In genomic region chr3:153142961-153143360, GRCh38 we compare ENCODE assay signal across 22 cellular contexts.
"Had no signal": no experiment of that assay in that cellular context is flagged by ENCODE, and none has a peak within 500 bp of the region (broad histone marks: within the 10 kb centered on the region; RNA-seq: fewer than 3 reads in every experiment).

No MANE protein-coding gene starts in this region.

- FAIRE-seq: endothelial cell of umbilical vein, frontal cortex, islet of Langerhans, pancreas had no signal

- H3K36me3 ChIP-seq: esophagus squamous epithelium, heart left ventricle, neural progenitor cell, pancreas, sigmoid colon, tibial artery, uterus had no signal

- H3K4me3 ChIP-seq: esophagus squamous epithelium, heart left ventricle, neural progenitor cell, pancreas, sigmoid colon, tibial artery, uterus had no signal

- H3K36me3 Mint-ChIP-seq: activated CD4-positive, alpha-beta memory T cell treated with anti-CD3 and anti-CD28 coated beads for 36 hours; activated CD8-positive, alpha-beta memory T cell treated with anti-CD3 and anti-CD28 coated beads, Interleukin-2, amount 10 ng/mL, durations not matched to agents 7 days and 5 days; naive B cell; neural progenitor cell had no signal

- H3K27ac ChIP-seq: esophagus squamous epithelium, heart left ventricle, neural progenitor cell, pancreas, sigmoid colon, tibial artery, uterus had no signal

- H3K4me1 ChIP-seq: neural progenitor cell, uterus had no signal

- H3K27ac Mint-ChIP-seq: activated CD4-positive, alpha-beta memory T cell treated with anti-CD3 and anti-CD28 coated beads for 36 hours; activated CD4-positive, alpha-beta T cell treated with anti-CD3 and anti-CD28 coated beads for 36 hours; activated CD8-positive, alpha-beta memory T cell treated with anti-CD3 and anti-CD28 coated beads, Interleukin-2, amount 10 ng/mL, durations not matched to agents 7 days and 5 days; activated naive CD4-positive, alpha-beta T cell treated with anti-CD3 and anti-CD28 coated beads for 36 hours; activated T-helper 2 cell treated with anti-CD3 and anti-CD28 coated beads, Interferon-gamma antibody, Interleukin-2, Interleukin-4, amounts not matched to agents 10 μg/mL and 5 μg/mL and 100 μg/mL, durations not matched to agents 14 hours and 24 hours and 36 hours; neural progenitor cell; stimulated activated effector memory CD8-positive, alpha-beta T cell treated with anti-CD3 and anti-CD28 coated beads, Interleukin-12 subunit alpha, Interleukin-12 subunit beta, amount 100 ng/mL, for 72 hours had no signal

- H3K4me1 Mint-ChIP-seq: neural progenitor cell had no signal

- H3K27me3 ChIP-seq: esophagus squamous epithelium, heart left ventricle, neural progenitor cell, pancreas, sigmoid colon, tibial artery, uterus had no signal

- H3K27me3 Mint-ChIP-seq: activated CD4-positive, alpha-beta T cell treated with anti-CD3 and anti-CD28 coated beads for 36 hours; activated CD8-positive, alpha-beta memory T cell treated with anti-CD3 and anti-CD28 coated beads, Interleukin-2, amount 10 ng/mL, durations not matched to agents 7 days and 5 days; central memory CD8-positive, alpha-beta T cell had no signal

- DNase-seq: activated CD4-positive, alpha-beta memory T cell treated with anti-CD3 and anti-CD28 coated beads for 36 hours; activated CD4-positive, alpha-beta T cell treated with anti-CD3 and anti-CD28 coated beads for 36 hours; activated CD8-positive, alpha-beta memory T cell treated with anti-CD3 and anti-CD28 coated beads, Interleukin-2, amount 10 ng/mL, durations not matched to agents 7 days and 5 days; activated naive CD4-positive, alpha-beta T cell treated with anti-CD3 and anti-CD28 coated beads for 36 hours; activated T-cell treated with anti-CD3 and anti-CD28 coated beads, Interleukin-2, amount 50 U/mL, for 1 hour; effector CD8-positive, alpha-beta T cell; esophagus squamous epithelium; heart left ventricle; naive B cell; pancreas; sigmoid colon; stimulated activated CD4-positive, alpha-beta T cell treated with anti-CD3 and anti-CD28 coated beads, Interleukin-12 subunit alpha, Interleukin-12 subunit beta, amount 100 ng/mL, for 4 hours; T-helper 2 cell; tibial artery; uterus had no signal

- H3K9ac ChIP-seq: neural progenitor cell had no signal

- H3K4me2 ChIP-seq: neural progenitor cell had no signal

- H3K4me3 Mint-ChIP-seq: activated CD4-positive, alpha-beta memory T cell treated with anti-CD3 and anti-CD28 coated beads for 36 hours; activated CD4-positive, alpha-beta T cell treated with anti-CD3 and anti-CD28 coated beads for 36 hours; activated CD8-positive, alpha-beta memory T cell treated with anti-CD3 and anti-CD28 coated beads, Interleukin-2, amount 10 ng/mL, durations not matched to agents 7 days and 5 days; activated naive CD4-positive, alpha-beta T cell treated with anti-CD3 and anti-CD28 coated beads for 36 hours; central memory CD8-positive, alpha-beta T cell; naive B cell; neural progenitor cell; stimulated activated effector memory CD8-positive, alpha-beta T cell treated with anti-CD3 and anti-CD28 coated beads, Interleukin-12 subunit alpha, Interleukin-12 subunit beta, amount 100 ng/mL, for 72 hours had no signal

- H2AFZ ChIP-seq: neural progenitor cell had no signal

- H3K9me3 Mint-ChIP-seq: activated CD4-positive, alpha-beta memory T cell treated with anti-CD3 and anti-CD28 coated beads for 36 hours; activated naive CD4-positive, alpha-beta T cell treated with anti-CD3 and anti-CD28 coated beads for 36 hours; activated T-helper 2 cell treated with anti-CD3 and anti-CD28 coated beads, Interferon-gamma antibody, Interleukin-2, Interleukin-4, amounts not matched to agents 10 μg/mL and 5 μg/mL and 100 μg/mL, durations not matched to agents 14 hours and 24 hours and 36 hours; central memory CD8-positive, alpha-beta T cell; neural progenitor cell; stimulated activated effector memory CD8-positive, alpha-beta T cell treated with anti-CD3 and anti-CD28 coated beads, Interleukin-12 subunit alpha, Interleukin-12 subunit beta, amount 100 ng/mL, for 72 hours had no signal

- H3K9me3 ChIP-seq: esophagus squamous epithelium, heart left ventricle, pancreas, sigmoid colon, tibial artery, uterus had no signal
